Comparison of ENCODE assay signal across 8 cellular contexts in the genomic region with DNA sequence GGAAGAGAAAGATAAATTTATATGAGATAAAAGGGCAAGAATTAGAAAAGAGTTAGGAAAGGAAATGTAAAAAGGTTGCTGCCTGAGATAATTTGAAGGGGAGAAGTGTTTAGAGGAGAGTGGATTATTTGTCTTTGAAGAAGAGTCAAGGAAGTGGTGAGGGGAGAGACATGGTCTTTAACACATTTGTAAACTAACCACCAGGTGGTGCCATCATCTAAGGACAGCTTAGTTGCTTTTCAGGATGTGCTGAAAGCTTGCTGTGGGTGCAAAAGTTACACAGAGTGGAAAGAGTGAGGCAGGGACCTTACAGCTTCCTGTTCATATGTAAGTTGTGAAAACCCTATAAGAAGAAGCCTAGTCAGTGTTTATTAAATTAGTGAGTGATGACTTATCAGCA.
DNase-seq lines count a peak whose midpoint lies in the region; ATAC-seq and TF ChIP-seq lines count a peak whose summit lies in the region.

No MANE protein-coding gene starts in this region.

- H3K36me3 Mint-ChIP-seq in activated CD8-positive, alpha-beta memory T cell treated with anti-CD3 and anti-CD28 coated beads, Interleukin-2, amount 10 ng/mL, durations not matched to agents 7 days and 5 days, result no peaks in the 10 kb centered on the region
- H3K36me3 Mint-ChIP-seq in activated CD8-positive, alpha-beta T cell treated with anti-CD3 and anti-CD28 coated beads for 36 hours (ENCODE audit: low read depth), result peaks cover 2% of the 10 kb centered on the region

- no peaks in the 10 kb centered on the region for H3K4me1 Mint-ChIP-seq in activated CD8-positive, alpha-beta memory T cell treated with anti-CD3 and anti-CD28 coated beads, Interleukin-2, amount 10 ng/mL, durations not matched to agents 7 days and 5 days
- H3K4me1 Mint-ChIP-seq in activated CD8-positive, alpha-beta T cell treated with anti-CD3 and anti-CD28 coated beads for 36 hours (ENCODE audit: low read depth), result no peaks in the 10 kb centered on the region
- H3K4me1 Mint-ChIP-seq in stimulated activated naive CD8-positive, alpha-beta T cell treated with anti-CD3 and anti-CD28 coated beads, Interleukin-15, amount 100 ng/mL, for 72 hours, result no peaks in the 10 kb centered on the region

- H3K4me3 Mint-ChIP-seq in activated CD8-positive, alpha-beta memory T cell treated with anti-CD3 and anti-CD28 coated beads, Interleukin-2, amount 10 ng/mL, durations not matched to agents 7 days and 5 days, result no peak overlapping the region
- H3K4me3 Mint-ChIP-seq in activated CD8-positive, alpha-beta T cell treated with anti-CD3 and anti-CD28 coated beads for 36 hours, result no peak overlapping the region
- H3K4me3 Mint-ChIP-seq in stimulated activated naive CD8-positive, alpha-beta T cell treated with anti-CD3 and anti-CD28 coated beads, Interleukin-15, amount 100 ng/mL, for 72 hours, result no peak overlapping the region

- CTCF ChIA-PET in activated CD8-positive, alpha-beta memory T cell treated with anti-CD3 and anti-CD28 coated beads, Interleukin-2, amount 10 ng/mL, durations not matched to agents 7 days and 5 days (lab: Charles Lee), result interaction anchor here (0.6 kb wide), 1 partner anchor 446 kb away, joined by 3 read pairs; no protein-coding TSS in a partner anchor
- CTCF ChIA-PET in activated CD8-positive, alpha-beta T cell treated with anti-CD3 and anti-CD28 coated beads for 36 hours (lab: Charles Lee), result interaction anchor here (0.7 to 2.0 kb wide), 4 partner anchors 13 to 411 kb away, joined by 3 to 5 read pairs (median 3); no protein-coding TSS in a partner anchor

- H3K27me3 Mint-ChIP-seq in activated CD8-positive, alpha-beta memory T cell treated with anti-CD3 and anti-CD28 coated beads, Interleukin-2, amount 10 ng/mL, durations not matched to agents 7 days and 5 days, result no peaks in the 10 kb centered on the region
- H3K27me3 Mint-ChIP-seq in activated CD8-positive, alpha-beta T cell treated with anti-CD3 and anti-CD28 coated beads for 36 hours, result no peaks in the 10 kb centered on the region
- H3K27me3 Mint-ChIP-seq in stimulated activated naive CD8-positive, alpha-beta T cell treated with anti-CD3 and anti-CD28 coated beads, Interleukin-15, amount 100 ng/mL, for 72 hours, result no peaks in the 10 kb centered on the region

- POLR2A ChIA-PET in activated CD8-positive, alpha-beta T cell treated with anti-CD3 and anti-CD28 coated beads for 36 hours (lab: Charles Lee), result no interaction called here

- intact Hi-C loops in activated CD8-positive, alpha-beta T cell treated with anti-CD3 and anti-CD28 coated beads for 36 hours (cut with micrococcal nuclease), result no loop called here
- intact Hi-C loops in Right ventricle myocardium superior (cut with DNase I), result no loop called here

- peak; percentile 42 for ATAC-seq in activated CD8-positive, alpha-beta memory T cell treated with anti-CD3 and anti-CD28 coated beads, Interleukin-2, amount 10 ng/mL, durations not matched to agents 7 days and 5 days
- peak; percentile 49 for ATAC-seq in activated CD8-positive, alpha-beta T cell treated with anti-CD3 and anti-CD28 coated beads for 36 hours
- peak; percentile 54 for ATAC-seq in stimulated activated naive CD8-positive, alpha-beta T cell treated with anti-CD3 and anti-CD28 coated beads, Interleukin-15, amount 100 ng/mL, for 72 hours
- ATAC-seq in HG02970 (IDR thresholded peaks at IDR 0.05; ENCODE audit: low FRiP score, unreplicated experiment) (no peak), Right ventricle myocardium superior (ENCODE audit: poor library complexity) (no peak), HG03439 (IDR thresholded peaks at IDR 0.05; ENCODE audit: unreplicated experiment) (no peak)

- DNase-seq in activated CD8-positive, alpha-beta memory T cell treated with anti-CD3 and anti-CD28 coated beads, Interleukin-2, amount 10 ng/mL, durations not matched to agents 7 days and 5 days, result peak; percentile 40
- no peak for DNase-seq in activated CD8-positive, alpha-beta memory T cell treated with anti-CD3 and anti-CD28 coated beads, Interleukin-2, amount 50 U/mL, for 4 hours
- DNase-seq in NCI-H1105 (lab: John Stamatoyannopoulos, UW) (peak; percentile 58), Right ventricle myocardium superior (no peak)
- DNase-seq in activated CD8-positive, alpha-beta T cell treated with anti-CD3 and anti-CD28 coated beads for 36 hours, result peak; percentile 44
- peak in 1 of 2 donors; percentile 15 for DNase-seq in stimulated activated naive CD8-positive, alpha-beta T cell treated with anti-CD3 and anti-CD28 coated beads, Interleukin-15, amount 100 ng/mL, for 72 hours

- H3K27ac Mint-ChIP-seq in activated CD8-positive, alpha-beta memory T cell treated with anti-CD3 and anti-CD28 coated beads, Interleukin-2, amount 10 ng/mL, durations not matched to agents 7 days and 5 days, result no peak overlapping the region
- H3K27ac Mint-ChIP-seq in activated CD8-positive, alpha-beta T cell treated with anti-CD3 and anti-CD28 coated beads for 36 hours, result no peak overlapping the region
- no peak overlapping the region for H3K27ac Mint-ChIP-seq in stimulated activated naive CD8-positive, alpha-beta T cell treated with anti-CD3 and anti-CD28 coated beads, Interleukin-15, amount 100 ng/mL, for 72 hours

- peaks cover 5% of the 10 kb centered on the region for H3K9me3 Mint-ChIP-seq in activated CD8-positive, alpha-beta memory T cell treated with anti-CD3 and anti-CD28 coated beads, Interleukin-2, amount 10 ng/mL, durations not matched to agents 7 days and 5 days (ENCODE audit: low read depth)
- peaks cover 9% of the 10 kb centered on the region for H3K9me3 Mint-ChIP-seq in activated CD8-positive, alpha-beta T cell treated with anti-CD3 and anti-CD28 coated beads for 36 hours
- H3K9me3 Mint-ChIP-seq in stimulated activated naive CD8-positive, alpha-beta T cell treated with anti-CD3 and anti-CD28 coated beads, Interleukin-15, amount 100 ng/mL, for 72 hours, result peaks cover 6 to 13% of the 10 kb centered on the region in 2 donors

- peak; percentile 44 for TF ChIP-seq CTCF in activated CD8-positive, alpha-beta T cell treated with anti-CD3 and anti-CD28 coated beads for 36 hours (IDR thresholded peaks at IDR 0.05)

Comparison
In these comparisons a context has a peak if more than half of its experiments do, and no peak if none do; other contexts are left out.
1. DNase-seq: peak in activated CD8-positive, alpha-beta memory T cell treated with anti-CD3 and anti-CD28 coated beads, Interleukin-2, amount 10 ng/mL, durations not matched to agents 7 days and 5 days (single experiment), NCI-H1105 (single experiment) and activated CD8-positive, alpha-beta T cell treated with anti-CD3 and anti-CD28 coated beads for 36 hours (single experiment); none in activated CD8-positive, alpha-beta memory T cell treated with anti-CD3 and anti-CD28 coated beads, Interleukin-2, amount 50 U/mL, for 4 hours (single experiment) and Right ventricle myocardium superior (single experiment).
2. ATAC-seq: peak in activated CD8-positive, alpha-beta memory T cell treated with anti-CD3 and anti-CD28 coated beads, Interleukin-2, amount 10 ng/mL, durations not matched to agents 7 days and 5 days (single experiment), activated CD8-positive, alpha-beta T cell treated with anti-CD3 and anti-CD28 coated beads for 36 hours (single experiment) and stimulated activated naive CD8-positive, alpha-beta T cell treated with anti-CD3 and anti-CD28 coated beads, Interleukin-15, amount 100 ng/mL, for 72 hours (single experiment); none in HG02970 (single experiment), Right ventricle myocardium superior (single experiment) and HG03439 (single experiment).